Comparison of ENCODE assay signal across 9 cellular contexts in genomic region chr16:69917739-69918138, GRCh38. TPM values are rescaled to one million over a fixed set of nuclear protein-coding genes. Genes with fewer than 3 reads are reported as not detected.
DNase-seq lines count a peak whose midpoint lies in the region; ATAC-seq and TF ChIP-seq lines count a peak whose summit lies in the region.
"Had no signal": no experiment of that assay in that cellular context is flagged by ENCODE, and none has a peak within 500 bp of the region (broad histone marks: within the 10 kb centered on the region; RNA-seq: fewer than 3 reads in every experiment).

No MANE protein-coding gene starts in this region.

- peak overlapping the region; percentile 51 to 96 (median 94) for H3K27ac ChIP-seq in adrenal gland
- peak overlapping the region in 8 of 12 donors; percentile 8 to 61 (median 38) for H3K27ac ChIP-seq in heart left ventricle

- DNase-seq in G401 (ENCODE audit: low spot score) = peak; percentile 84
- DNase-seq in adrenal gland = peak; percentile 73 to 94 (median 92)
- DNase-seq in heart left ventricle = peak in 3 of 5 donors; percentile 44 to 54 (median 46)
- DNase-seq in sciatic nerve (ENCODE audit: low spot score) = peak; percentile 86
- DNase-seq in BE2C = no peak
- DNase-seq in DMS53 treated with DMSO at 0.1 percent for 48 hours (lab: John Stamatoyannopoulos, UW; ENCODE audit: unreplicated experiment) = no peak
- DNase-seq in effector memory CD8-positive, alpha-beta T cell = no peak
- DNase-seq: effector memory CD4-positive, alpha-beta T cell had no signal

- TF ChIP-seq CTCF in adrenal gland (IDR thresholded peaks at IDR 0.05) (no peak), heart left ventricle (IDR thresholded peaks at IDR 0.05) (no peak), BE2C (IDR thresholded peaks at IDR 0.05; ENCODE audit: low read depth, low read length) (no peak)

- H3K27me3 ChIP-seq in adrenal gland = no peaks in the 10 kb centered on the region
- no peaks in the 10 kb centered on the region for H3K27me3 ChIP-seq in heart left ventricle
- no peaks in the 10 kb centered on the region for H3K27me3 ChIP-seq in BE2C

- H3K4me1 ChIP-seq in adrenal gland (replicated peaks in 1 of 2) = peaks cover 10 to 11% of the 10 kb centered on the region in 2 donors
- peaks cover 0 to 17% (median 2%) of the 10 kb centered on the region in 12 donors for H3K4me1 ChIP-seq in heart left ventricle
- H3K4me1 ChIP-seq in BE2C = no peaks in the 10 kb centered on the region; the same call in 1 of the 2 replicates

- H3K27ac Mint-ChIP-seq in effector memory CD8-positive, alpha-beta T cell = peak overlapping the region in 1 of 2 donors; percentile 9

- peak; percentile 47 to 77 (median 67) for ATAC-seq in heart left ventricle
- peak; percentile 96 for ATAC-seq in sciatic nerve
- no peak for ATAC-seq in GM18861 (IDR thresholded peaks at IDR 0.05; ENCODE audit: unreplicated experiment)
- no peak for ATAC-seq in effector memory CD8-positive, alpha-beta T cell (replicated peaks)

- H3K4me3 Mint-ChIP-seq in effector memory CD8-positive, alpha-beta T cell = no peak overlapping the region

- peaks cover 20% of the 10 kb centered on the region for H3K36me3 Mint-ChIP-seq in effector memory CD8-positive, alpha-beta T cell (ENCODE audit: insufficient read depth)

- peaks cover 2 to 4% of the 10 kb centered on the region in 2 donors for H3K4me1 Mint-ChIP-seq in effector memory CD8-positive, alpha-beta T cell (ENCODE audit: low read depth in 2 of 2)

- no peaks in the 10 kb centered on the region for H3K9me3 ChIP-seq in adrenal gland (replicated peaks in 1 of 3)
- no peaks in the 10 kb centered on the region for H3K9me3 ChIP-seq in heart left ventricle
- H3K9me3 ChIP-seq in BE2C = no peaks in the 10 kb centered on the region

- no peaks in the 10 kb centered on the region for H3K9me3 Mint-ChIP-seq in effector memory CD8-positive, alpha-beta T cell

- intact Hi-C loops in adrenal gland (cut with DNase I) = no loop called here
- intact Hi-C loops in heart left ventricle (cut with DNase I) = no loop called here
- intact Hi-C loops in sciatic nerve (cut with DNase I) = no loop called here

- H3K36me3 ChIP-seq in adrenal gland (replicated peaks in 1 of 2) (no peaks in the 10 kb centered on the region), heart left ventricle (peaks cover 0 to 15% (median 0%) of the 10 kb centered on the region in 9 donors), BE2C (no peaks in the 10 kb centered on the region)

- WGBS in adrenal gland, 4 donors = 27 to 47% (median 33%) methylated on average over 7 to 20 of the region's 20 CpGs
- 70 to 73% (median 72%) methylated on average over 20 of the region's 20 CpGs for WGBS in heart left ventricle, 4 donors

- in situ Hi-C loops in G401 (cut with HindIII; ENCODE audit: low sequenced_read_pairs) = no loop called here

- H3K4me3 ChIP-seq in adrenal gland = peak overlapping the region in 1 of 4 donors; percentile 44
- no peak overlapping the region for H3K4me3 ChIP-seq in heart left ventricle
- no peak overlapping the region for H3K4me3 ChIP-seq in BE2C (ENCODE audit: low read depth, low read length)

- TF ChIP-seq POLR2A in adrenal gland (IDR thresholded peaks at IDR 0.05) (peak in 1 of 2 donors; percentile 82), heart left ventricle (IDR thresholded peaks at IDR 0.05) (no peak)

- no peaks in the 10 kb centered on the region for H3K27me3 Mint-ChIP-seq in effector memory CD8-positive, alpha-beta T cell

RNA-seq across cellular contexts. Expression of gene CLEC18A, which starts 33.4 kb away (rescaled TPM):
- 0.10 and 1.7 TPM in 2 replicates for total RNA-seq in G401 (2014; rRNA removed; shearing (Covaris generic))
- total RNA-seq in adrenal gland (1 to 10 TPM; 1.0 to 8.0 (median 3.0) TPM), heart left ventricle (1 to 10 TPM in 1 of 9 donors, under 1 TPM in 3, not detected in 5; 0.09 to 1.1 (median 0.17) TPM), sciatic nerve (1.2 TPM)
- polyA plus RNA-seq in adrenal gland (1 to 10 TPM; 1.2 to 3.9 (median 2.9) TPM), heart left ventricle (under 1 TPM; 0.08 to 0.10 TPM)
- 0.15 TPM for polyA plus RNA-seq in BE2C (2012; ENCODE audit: insufficient read depth, insufficient read length, low read depth)

Comparison
In these comparisons a context has a peak if more than half of its experiments do, and no peak if none do; other contexts are left out.
1. DNase-seq: peak in G401 (single experiment), adrenal gland (7 of 7), heart left ventricle (3 of 5) and sciatic nerve (single experiment); none in BE2C (single experiment), DMS53 treated with DMSO at 0.1 percent for 48 hours (single experiment) and effector memory CD8-positive, alpha-beta T cell (0 of 3).
2. ATAC-seq: peak in heart left ventricle (4 of 4) and sciatic nerve (single experiment); none in GM18861 (single experiment) and effector memory CD8-positive, alpha-beta T cell (single experiment).